10 cellular contexts compared by ENCODE assay signal in genomic region chr2:68837861-68838341, GRCh38. TPM values are rescaled to one million over a fixed set of nuclear protein-coding genes. Genes with fewer than 3 reads are reported as not detected.
DNase-seq lines count a peak whose midpoint lies in the region; ATAC-seq, FAIRE-seq and TF ChIP-seq lines count a peak whose summit lies in the region.
"Had no signal": no experiment of that assay in that cellular context is flagged by ENCODE, and none has a peak within 500 bp of the region (broad histone marks: within the 10 kb centered on the region; RNA-seq: fewer than 3 reads in every experiment).

No MANE protein-coding gene starts in this region.

- intact Hi-C loops in vagina (cut with DNase I): no loop called here

- no peaks in the 10 kb centered on the region for H3K27me3 Mint-ChIP-seq in astrocyte (ENCODE audit: low read depth, unreplicated experiment)

- TF ChIP-seq CTCF in GM06990 (IDR thresholded peaks at IDR 0.05; ENCODE audit: insufficient read depth, low read length, poor library complexity, severe bottlenecking) (no peak), astrocyte (IDR thresholded peaks at IDR 0.05; ENCODE audit: insufficient read depth, low read depth, low read length) (no peak), vagina (IDR thresholded peaks at IDR 0.05) (no peak)

- no peak for FAIRE-seq in astrocyte (lab: Jason Lieb, UNC)

- no peak overlapping the region for H2AFZ ChIP-seq in astrocyte (ENCODE audit: low read depth, low read length)

- H3K27me3 ChIP-seq in GM06990 (replicated peaks; ENCODE audit: control insufficient read depth, insufficient read depth, low read length) (no peaks in the 10 kb centered on the region; the same call in 1 of the 2 replicates), astrocyte (ENCODE audit: insufficient read depth, low read length) (peaks cover 3% of the 10 kb centered on the region), vagina (no peaks in the 10 kb centered on the region)

- no peak overlapping the region for H3K27ac Mint-ChIP-seq in astrocyte (ENCODE audit: unreplicated experiment)

- no peak overlapping the region for H3K4me3 ChIP-seq in GM06990 (replicated peaks; ENCODE audit: low read depth, low read length)
- no peak overlapping the region for H3K4me3 ChIP-seq in astrocyte (ENCODE audit: insufficient read depth, low read depth, low read length)
- H3K4me3 ChIP-seq in vagina: no peak overlapping the region

- no peaks in the 10 kb centered on the region for H3K36me3 ChIP-seq in GM06990 (ENCODE audit: control insufficient read depth, insufficient read depth, low read length)
- H3K36me3 ChIP-seq in astrocyte (ENCODE audit: insufficient read depth, low read length): no peaks in the 10 kb centered on the region
- H3K36me3 ChIP-seq in vagina: no peaks in the 10 kb centered on the region

- peaks cover 7% of the 10 kb centered on the region for H3K4me1 ChIP-seq in astrocyte (ENCODE audit: insufficient read depth, low read length)
- peaks cover under 1% of the 10 kb centered on the region for H3K4me1 ChIP-seq in vagina

- no peaks in the 10 kb centered on the region for H3K9me3 Mint-ChIP-seq in astrocyte (ENCODE audit: unreplicated experiment)

- H3K9ac ChIP-seq in astrocyte (ENCODE audit: low read length): no peak overlapping the region

- TF ChIP-seq POLR2A in vagina (IDR thresholded peaks at IDR 0.05): no peak

- H3K4me3 Mint-ChIP-seq in astrocyte (ENCODE audit: unreplicated experiment): no peak overlapping the region

- no peaks in the 10 kb centered on the region for H3K79me2 ChIP-seq in astrocyte (ENCODE audit: insufficient read depth, low read length)

- DNase-seq in GM06990 (ENCODE audit: extremely low read depth, insufficient read length) (peak; percentile 64), astrocyte (ENCODE audit: low read depth) (peak; percentile 86), NCI-H748 treated with DMSO at 0.1 percent for 48 hours (lab: John Stamatoyannopoulos, UW) (no peak), NCI-H510A treated with DMSO at 0.1 percent for 48 hours (lab: John Stamatoyannopoulos, UW) (no peak), NCI-H1436 (lab: John Stamatoyannopoulos, UW) (no peak), vagina (ENCODE audit: extremely low spot score in 2 of 2) (no peak)
- DNase-seq: hippocampal formation had no signal

- ATAC-seq in GM19351 (IDR thresholded peaks at IDR 0.05; ENCODE audit: unreplicated experiment) (peak; percentile 68), HG03108 (IDR thresholded peaks at IDR 0.05; ENCODE audit: unreplicated experiment) (peak; percentile 45)

- no peak overlapping the region for H3K27ac ChIP-seq in astrocyte (ENCODE audit: low read depth, low read length)
- H3K27ac ChIP-seq in vagina: no peak overlapping the region

- H3K9me3 ChIP-seq in astrocyte (ENCODE audit: insufficient read depth, low read depth, low read length) (no peaks in the 10 kb centered on the region), vagina (no peaks in the 10 kb centered on the region)

- no peaks in the 10 kb centered on the region for H4K20me1 ChIP-seq in astrocyte (ENCODE audit: insufficient read depth, low read length)

- no peaks in the 10 kb centered on the region for H3K4me1 Mint-ChIP-seq in astrocyte (ENCODE audit: low read depth, unreplicated experiment)

- peak overlapping the region; percentile 12 for H3K4me2 ChIP-seq in astrocyte (ENCODE audit: low read length)

- H3K36me3 Mint-ChIP-seq in astrocyte (ENCODE audit: low read depth, unreplicated experiment): no peaks in the 10 kb centered on the region

RNA-seq across cellular contexts. Expression of gene BMP10, which starts 33.3 kb away (rescaled TPM):
- not detected in 2 replicates for total RNA-seq in astrocyte
- not detected for total RNA-seq in vagina
- total RNA-seq: cerebellum had no signal

Comparison
In these comparisons a context has a peak if more than half of its experiments do, and no peak if none do; other contexts are left out.
1. DNase-seq: peak in GM06990 (single experiment) and astrocyte (single experiment); none in NCI-H748 treated with DMSO at 0.1 percent for 48 hours (single experiment), NCI-H510A treated with DMSO at 0.1 percent for 48 hours (single experiment), NCI-H1436 (single experiment) and vagina (0 of 2).